Comparison of ENCODE assay signal across 13 cellular contexts in the genomic region with DNA sequence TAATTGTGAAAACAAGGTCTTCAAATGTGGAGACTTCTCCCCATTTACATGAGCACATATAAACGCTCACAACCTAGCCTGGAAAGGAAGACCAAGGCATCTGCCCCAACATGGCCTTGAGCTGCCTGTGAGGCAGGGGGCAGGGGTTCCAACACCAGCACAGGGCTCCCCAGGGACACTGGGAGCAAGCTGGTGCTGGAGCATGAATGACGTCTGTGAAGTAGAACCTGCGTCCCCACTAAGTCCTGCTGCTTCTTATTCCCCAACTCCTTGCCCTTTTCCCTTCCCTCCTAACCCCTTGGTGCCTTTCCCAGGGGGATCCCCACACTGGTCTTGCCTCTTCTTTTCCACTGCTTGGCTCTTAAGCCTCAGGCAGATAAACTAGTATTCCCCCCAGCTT.
"Had no signal": no experiment of that assay in that cellular context is flagged by ENCODE, and none has a peak within 500 bp of the region (broad histone marks: within the 10 kb centered on the region; RNA-seq: fewer than 3 reads in every experiment).

No MANE protein-coding gene starts in this region.

- DNase-seq: activated CD4-positive, alpha-beta T cell treated with anti-CD3 and anti-CD28 coated beads, Interleukin-2, amount 50 U/mL, for 48 hours; activated naive CD8-positive, alpha-beta T cell treated with anti-CD3 and anti-CD28 coated beads, Interleukin-2, amount 10 ng/mL, durations not matched to agents 7 days and 5 days; aorta; foreskin keratinocyte; heart right ventricle; left lung; mesenchymal stem cell; trophoblast cell had no signal

- FAIRE-seq: islet of Langerhans, TTC549 had no signal

- H3K4me3 Mint-ChIP-seq: activated naive CD8-positive, alpha-beta T cell treated with anti-CD3 and anti-CD28 coated beads, Interleukin-2, amount 10 ng/mL, durations not matched to agents 7 days and 5 days had no signal

- H3K4me1 ChIP-seq: foreskin keratinocyte, left lung had no signal

- H3K27ac ChIP-seq: foreskin keratinocyte, SK-N-MC had no signal

- H3K9me3 ChIP-seq: heart right ventricle, left lung, right atrium auricular region had no signal

- H3K9me3 Mint-ChIP-seq: activated naive CD8-positive, alpha-beta T cell treated with anti-CD3 and anti-CD28 coated beads, Interleukin-2, amount 10 ng/mL, durations not matched to agents 7 days and 5 days had no signal

- H3K27ac Mint-ChIP-seq: activated naive CD8-positive, alpha-beta T cell treated with anti-CD3 and anti-CD28 coated beads, Interleukin-2, amount 10 ng/mL, durations not matched to agents 7 days and 5 days had no signal

- H3K4me3 ChIP-seq: heart right ventricle, left lung, right atrium auricular region, SK-N-MC, skin epidermis had no signal

- H3K27me3 Mint-ChIP-seq: activated naive CD8-positive, alpha-beta T cell treated with anti-CD3 and anti-CD28 coated beads, Interleukin-2, amount 10 ng/mL, durations not matched to agents 7 days and 5 days had no signal

- H3K27me3 ChIP-seq: foreskin keratinocyte, heart right ventricle, left lung, right atrium auricular region had no signal
